Comparison of ENCODE assay signal across 10 cellular contexts in genomic region chr6:152099816-152100618, GRCh38.
A peak's percentile ranks its signal among the peaks of the same experiment; 100 is the strongest.
DNase-seq lines count a peak whose midpoint lies in the region; ATAC-seq and TF ChIP-seq lines count a peak whose summit lies in the region.
"Had no signal": no experiment of that assay in that cellular context is flagged by ENCODE, and none has a peak within 500 bp of the region (broad histone marks: within the 10 kb centered on the region; RNA-seq: fewer than 3 reads in every experiment).

No MANE protein-coding gene starts in this region.

- H3K4me3 ChIP-seq in HCT116 (replicated peaks in 1 of 2; ENCODE audit: low read depth in 1 of 2, low read length in 2 of 2), result peak overlapping the region in 1 of 2 experiments; percentile 3; a peak in 1 of 4 replicates
- H3K4me3 ChIP-seq in gastroesophageal sphincter, result no peak overlapping the region
- no peak overlapping the region for H3K4me3 ChIP-seq in smooth muscle cell
- H3K4me3 ChIP-seq in Karpas-422 (ENCODE audit: low read length), result no peak overlapping the region

- CTCF ChIA-PET in HCT116 (lab: Charles Lee), result interaction anchor here (0.8 to 1.4 kb wide), 2 partner anchors 24 to 335 kb away, joined by 4 to 6 read pairs; no protein-coding TSS in a partner anchor

- no TSS peak for BruUV-seq in HCT116 (replicated peaks; lab: Mats Ljungman, UMichigan)

- RAD21 ChIA-PET in HCT116 (lab: Charles Lee; ENCODE audit: low non-redundant PET in 1 of 2, low total read pairs in 2 of 2, uncharacterized antibody in 2 of 2, unreplicated experiment in 2 of 2), result interaction anchor here in 1 of 2 experiments (0.7 kb wide), 1 partner anchor 27 kb away, joined by 3 read pairs; no protein-coding TSS in a partner anchor

- POLR2A ChIA-PET in HCT116 (lab: Charles Lee), result no interaction called here

- TF ChIP-seq EP300 in gastroesophageal sphincter (IDR thresholded peaks at IDR 0.05), result no peak

- H4K20me1 ChIP-seq in HCT116 (ENCODE audit: insufficient read depth), result no peaks in the 10 kb centered on the region
- no peaks in the 10 kb centered on the region for H4K20me1 ChIP-seq in smooth muscle cell (ENCODE audit: low read depth)
- H4K20me1 ChIP-seq in Karpas-422 (ENCODE audit: insufficient read depth, low read depth, low read length), result no peaks in the 10 kb centered on the region

- DNase-seq in HCT116 (ENCODE audit: low read depth, low spot score), result no peak
- DNase-seq in RPMI7951 (ENCODE audit: low read depth), result peak; percentile 93
- no peak for DNase-seq in smooth muscle cell (lab: John Stamatoyannopoulos, UW; ENCODE audit: unreplicated experiment)
- DNase-seq in hypothalamus (lab: John Stamatoyannopoulos, UW), result no peak
- no peak for DNase-seq in Karpas-422
- DNase-seq: activated T-cell treated with anti-CD3 and anti-CD28 coated beads, Interleukin-2, amount 50 U/mL, for 1 hour had no signal

- peak; percentile 56 for ATAC-seq in HCT116
- ATAC-seq in gastroesophageal sphincter, result peak; percentile 64
- ATAC-seq in HG02678 (IDR thresholded peaks at IDR 0.05; ENCODE audit: unreplicated experiment), result no peak
- no peak for ATAC-seq in HG02798 (IDR thresholded peaks at IDR 0.05; ENCODE audit: poor library complexity, unreplicated experiment)

- intact Hi-C loops in HCT116 (cut with micrococcal nuclease), result no loop called here

- H3F3A ChIP-seq in smooth muscle cell (ENCODE audit: low read depth), result peaks cover 11% of the 10 kb centered on the region

- H3K9ac ChIP-seq in HCT116 (ENCODE audit: low read length), result no peak overlapping the region
- H3K9ac ChIP-seq in smooth muscle cell (ENCODE audit: low read depth), result no peak overlapping the region
- H3K9ac ChIP-seq in Karpas-422 (ENCODE audit: low read length), result no peak overlapping the region

- H3K79me2 ChIP-seq in HCT116 (ENCODE audit: insufficient read depth, low read length) (no peaks in the 10 kb centered on the region), smooth muscle cell (ENCODE audit: low read depth) (no peaks in the 10 kb centered on the region), Karpas-422 (ENCODE audit: low read length) (no peaks in the 10 kb centered on the region)

- H3K9me3 ChIP-seq in HCT116 (ENCODE audit: control insufficient read depth in 1 of 2, insufficient read depth in 1 of 2, low read depth in 1 of 2, low read length in 2 of 2) (no peaks in the 10 kb centered on the region), gastroesophageal sphincter (no peaks in the 10 kb centered on the region), smooth muscle cell (replicated peaks; ENCODE audit: low read depth) (no peaks in the 10 kb centered on the region), Karpas-422 (ENCODE audit: low read length) (no peaks in the 10 kb centered on the region)
- H3K9me3 ChIP-seq: neutrophil had no signal

- H3K9me2 ChIP-seq in HCT116 (ENCODE audit: insufficient read depth) (no peaks in the 10 kb centered on the region), Karpas-422 (replicated peaks; ENCODE audit: insufficient read depth, low read length) (no peaks in the 10 kb centered on the region)

- no peak for TF ChIP-seq RAD21 in HCT116 (IDR thresholded peaks at IDR 0.05; ENCODE audit: low read depth)

- H3K4me2 ChIP-seq in HCT116 (ENCODE audit: low read length) (peak overlapping the region; percentile 62), smooth muscle cell (peak overlapping the region; percentile 9), Karpas-422 (ENCODE audit: low read depth, low read length, poor library complexity, severe bottlenecking) (no peak overlapping the region)

- no peak overlapping the region for H3K27ac ChIP-seq in HCT116 (ENCODE audit: low read depth, low read length)
- peak overlapping the region in 2 of 4 donors; percentile 14 to 27 for H3K27ac ChIP-seq in gastroesophageal sphincter
- peak overlapping the region; percentile 63 for H3K27ac ChIP-seq in smooth muscle cell (ENCODE audit: low read depth)
- no peak overlapping the region for H3K27ac ChIP-seq in Karpas-422 (ENCODE audit: low read length)
- H3K27ac ChIP-seq: neutrophil had no signal

- H2AFZ ChIP-seq in HCT116 (ENCODE audit: low read depth, low read length, poor library complexity, severe bottlenecking) (peak overlapping the region; percentile 91), smooth muscle cell (ENCODE audit: low read depth) (peak overlapping the region; percentile 32), Karpas-422 (ENCODE audit: low read length) (no peak overlapping the region)

- 46 to 81% methylated on average over 3 to 5 of the region's 10 CpGs for WGBS in gastroesophageal sphincter (ENCODE audit: low coverage in 1 of 2), 2 donors
- 33% methylated on average over 10 of the region's 10 CpGs for WGBS in smooth muscle cell (ENCODE audit: low lambda C conversion rate)

- TF ChIP-seq POLR2A in HCT116 (IDR thresholded peaks at IDR 0.05; ENCODE audit: borderline replicate concordance, extremely low read depth, insufficient read depth, insufficient read length), result no peak
- TF ChIP-seq POLR2A in gastroesophageal sphincter (IDR thresholded peaks at IDR 0.05), result no peak

- H3K27me3 ChIP-seq in HCT116 (ENCODE audit: insufficient read depth, low read length) (no peaks in the 10 kb centered on the region), gastroesophageal sphincter (no peaks in the 10 kb centered on the region), smooth muscle cell (ENCODE audit: low read depth) (no peaks in the 10 kb centered on the region), Karpas-422 (ENCODE audit: low read length) (no peaks in the 10 kb centered on the region)
- H3K27me3 ChIP-seq: neutrophil had no signal

- TF ChIP-seq CTCF in HCT116 (IDR thresholded peaks at IDR 0.05 in 2 of 3, conservative IDR thresholded peaks at IDR 0.05 in 1 of 3; ENCODE audit: borderline replicate concordance in 1 of 3, insufficient read depth in 1 of 3, low read depth in 2 of 3, low read length in 2 of 3) (no peak), gastroesophageal sphincter (IDR thresholded peaks at IDR 0.05) (no peak), smooth muscle cell (IDR thresholded peaks at IDR 0.05; ENCODE audit: borderline replicate concordance, insufficient read depth, poor library complexity, severe bottlenecking) (no peak)

- no peaks in the 10 kb centered on the region for H3K36me3 ChIP-seq in HCT116 (ENCODE audit: control insufficient read depth in 1 of 2, insufficient read depth in 2 of 2, low read length in 2 of 2)
- H3K36me3 ChIP-seq in gastroesophageal sphincter, result no peaks in the 10 kb centered on the region
- no peaks in the 10 kb centered on the region for H3K36me3 ChIP-seq in smooth muscle cell (ENCODE audit: low read depth)
- H3K36me3 ChIP-seq in Karpas-422 (ENCODE audit: insufficient read depth, low read length), result no peaks in the 10 kb centered on the region
- H3K36me3 ChIP-seq: neutrophil had no signal

- H3K4me1 ChIP-seq in HCT116 (ENCODE audit: control insufficient read depth in 1 of 2, insufficient read depth in 2 of 2, low read length in 2 of 2), result peaks cover 7 to 36% of the 10 kb centered on the region in 2 experiments; a peak in 3 of 4 replicates
- H3K4me1 ChIP-seq in gastroesophageal sphincter, result no peaks in the 10 kb centered on the region
- peaks cover 15% of the 10 kb centered on the region for H3K4me1 ChIP-seq in smooth muscle cell (ENCODE audit: low read depth)
- H3K4me1 ChIP-seq in Karpas-422 (ENCODE audit: low read length), result peaks cover 4% of the 10 kb centered on the region

TF ChIP-seq in HCT116, 20 proteins besides CTCF, POLR2A, EP300 and RAD21:
- no peak for TF ChIP-seq ATF3 (IDR thresholded peaks at IDR 0.05)
- TF ChIP-seq EGR1 (IDR thresholded peaks at IDR 0.05; ENCODE audit: low read depth), result peak; percentile 58
- TF ChIP-seq SP1 (IDR thresholded peaks at IDR 0.05; ENCODE audit: low read depth), result 0 out of 2 replicates have a peak, but pooled peaks have one; percentile 16

Comparison
In these comparisons a context has a peak if more than half of its experiments do, and no peak if none do; other contexts are left out.
1. ATAC-seq: peak in HCT116 (single experiment) and gastroesophageal sphincter (single experiment); none in HG02678 (single experiment) and HG02798 (single experiment).